Comparison of ENCODE assay signal across 20 cellular contexts in the genomic region with DNA sequence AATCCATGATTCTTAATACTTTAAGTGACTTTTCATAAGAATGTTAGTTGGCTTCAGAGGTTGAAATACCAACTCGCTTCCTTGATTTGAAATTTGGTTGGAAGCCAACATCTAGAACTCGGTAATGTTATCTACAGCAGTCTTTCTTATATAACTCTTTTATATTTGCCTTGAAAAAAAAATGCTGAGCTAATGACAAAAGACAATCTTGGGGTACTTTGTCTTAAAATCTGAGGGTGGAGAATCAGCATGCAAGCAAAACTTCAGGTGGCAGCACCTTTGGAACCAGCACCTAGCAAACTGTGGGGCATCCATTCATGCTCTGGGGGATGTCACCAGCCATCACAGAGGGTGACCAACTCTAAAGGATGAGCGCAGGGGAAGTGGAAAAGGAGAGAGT.
A peak's percentile ranks its signal among the peaks of the same experiment; 100 is the strongest.
DNase-seq lines count a peak whose midpoint lies in the region; ATAC-seq, FAIRE-seq and TF ChIP-seq lines count a peak whose summit lies in the region.
"Had no signal": no experiment of that assay in that cellular context is flagged by ENCODE, and none has a peak within 500 bp of the region (broad histone marks: within the 10 kb centered on the region; RNA-seq: fewer than 3 reads in every experiment).

No MANE protein-coding gene starts in this region.

- TF ChIP-seq POLR2A in A549 (IDR thresholded peaks at IDR 0.05; ENCODE audit: low read length) (no peak), IMR-90 (IDR thresholded peaks at IDR 0.05; ENCODE audit: low read depth, low read length) (no peak), K562 (conservative IDR thresholded peaks at IDR 0.05) (no peak)

- in situ Hi-C loops in IMR-90 (cut with MboI; ENCODE audit: low sequenced_read_pairs), result no loop called here
- in situ Hi-C loops in K562 (cut with MboI), result no loop called here

- no peak for TF ChIP-seq RAD21 in A549 (conservative IDR thresholded peaks at IDR 0.05 in 1 of 2, IDR thresholded peaks at IDR 0.05 in 1 of 2)
- TF ChIP-seq RAD21 in IMR-90 (IDR thresholded peaks at IDR 0.05; ENCODE audit: low read length), result no peak
- TF ChIP-seq RAD21 in K562 (CRISPR knock-in tag; conservative IDR thresholded peaks at IDR 0.05 in 1 of 2, IDR thresholded peaks at IDR 0.05 in 1 of 2), result no peak

- no peak overlapping the region for H3K18ac ChIP-seq in IMR-90 (ENCODE audit: low read depth, low read length)

- H3K36me3 ChIP-seq in IMR-90 (ENCODE audit: control insufficient read depth, insufficient read depth, low read length), result no peaks in the 10 kb centered on the region
- H3K36me3 ChIP-seq in K562 (ENCODE audit: control insufficient read depth, insufficient read depth, low read length), result no peaks in the 10 kb centered on the region
- H3K36me3 ChIP-seq: BLaER1 treated with 17β-estradiol and CSF1 and Interleukin-3, amounts not matched to agents 10 nM and 100 nM had no signal

- TF ChIP-seq EP300 in A549 (IDR thresholded peaks at IDR 0.05), result no peak
- no peak for TF ChIP-seq EP300 in K562 (IDR thresholded peaks at IDR 0.05; ENCODE audit: low read length)

- peaks cover 8% of the 10 kb centered on the region; the same call in 2 of the 3 replicates for H3K9me3 ChIP-seq in A549
- peaks cover 7% of the 10 kb centered on the region for H3K9me3 ChIP-seq in IMR-90 (ENCODE audit: control insufficient read depth, insufficient read depth, low read length)
- no peaks in the 10 kb centered on the region for H3K9me3 ChIP-seq in K562 (replicated peaks; ENCODE audit: control insufficient read depth, insufficient read depth, low read depth, low read length)
- H3K9me3 ChIP-seq: Caco-2 had no signal

- H2BK15ac ChIP-seq in IMR-90 (ENCODE audit: low read depth, low read length), result no peak overlapping the region

- TF ChIP-seq CTCF in A549 (IDR thresholded peaks at IDR 0.05), result no peak
- TF ChIP-seq CTCF in IMR-90 (conservative IDR thresholded peaks at IDR 0.05; ENCODE audit: low read depth, low read length), result no peak
- no peak for TF ChIP-seq CTCF in K562 (IDR thresholded peaks at IDR 0.05 in 2 of 3, conservative IDR thresholded peaks at IDR 0.05 in 1 of 3; ENCODE audit: insufficient read depth in 2 of 3, low read depth in 1 of 3, low read length in 3 of 3)

- FAIRE-seq in A549 (lab: Jason Lieb, UNC) (no peak), K562 (lab: Jason Lieb, UNC) (no peak)
- FAIRE-seq: A204.1, D721Med, G401.6, GM12891 had no signal

- no peaks in the 10 kb centered on the region for H3K79me2 ChIP-seq in K562 (ENCODE audit: control insufficient read depth, insufficient read depth, low read length)

- no peak overlapping the region for H3K4ac ChIP-seq in IMR-90 (ENCODE audit: low read depth, low read length)

- no peaks in the 10 kb centered on the region for H3K27me3 ChIP-seq in IMR-90 (ENCODE audit: control insufficient read depth, insufficient read depth, low read length)
- no peaks in the 10 kb centered on the region for H3K27me3 ChIP-seq in K562 (ENCODE audit: control insufficient read depth in 2 of 2, insufficient read depth in 2 of 2, low read length in 2 of 2)
- H3K27me3 ChIP-seq: BLaER1 treated with 17β-estradiol and CSF1 and Interleukin-3, amounts not matched to agents 10 nM and 100 nM had no signal

- H2AK5ac ChIP-seq in IMR-90 (ENCODE audit: low read depth, low read length), result no peak overlapping the region

- peaks cover 29 to 31% of the 10 kb centered on the region in 2 experiments for H3K79me1 ChIP-seq in IMR-90 (ENCODE audit: low read depth in 1 of 2, low read length in 2 of 2)

- no peak for DNase-seq in A549 (ENCODE audit: low read depth in 1 of 2, low spot score in 1 of 2)
- no peak for DNase-seq in IMR-90
- no peak for DNase-seq in K562 (ENCODE audit: extremely low read depth in 1 of 4, low spot score in 3 of 4)
- DNase-seq in Kasumi-1 (lab: John Stamatoyannopoulos, UW), result no peak
- no peak for DNase-seq in Right ventricle myocardium superior
- DNase-seq: 8988T; AML-193; Caco-2; Calu3; CD4-positive, alpha-beta T cell; CD8-positive, alpha-beta T cell; DMS79 treated with DMSO at 0.1 percent for 48 hours; GF-D8 had no signal

- CTCF ChIA-PET in A549 (lab: Yijun Ruan, JAX), result interaction anchor here (1.4 kb wide), 1 partner anchor 147 kb away, joined by 3 read pairs; no protein-coding TSS in a partner anchor
- CTCF ChIA-PET in IMR-90 (lab: Yijun Ruan, JAX), result no interaction called here
- CTCF ChIA-PET in K562 (lab: Yijun Ruan, JAX; ENCODE audit: low intra/inter-chr PET ratio), result no interaction called here

- H2AFZ ChIP-seq in IMR-90 (replicated peaks; ENCODE audit: low read length, poor library complexity), result no peak overlapping the region
- H2AFZ ChIP-seq in K562 (ENCODE audit: low read depth, low read length), result no peak overlapping the region

- no peak overlapping the region for H3K9ac ChIP-seq in IMR-90 (ENCODE audit: low read depth, low read length)
- no peak overlapping the region for H3K9ac ChIP-seq in K562 (ENCODE audit: insufficient read depth in 1 of 2, low read depth in 2 of 2, low read length in 2 of 2)
- H3K9ac ChIP-seq: BLaER1 treated with 17β-estradiol and CSF1 and Interleukin-3, amounts not matched to agents 10 nM and 100 nM had no signal

- no peak overlapping the region for H3K27ac ChIP-seq in A549
- no peak overlapping the region for H3K27ac ChIP-seq in IMR-90 (ENCODE audit: insufficient read depth, low read length)
- H3K27ac ChIP-seq in K562 (ENCODE audit: extremely low read depth, low read depth, low read length), result no peak overlapping the region
- H3K27ac ChIP-seq: BLaER1 treated with 17β-estradiol and CSF1 and Interleukin-3, amounts not matched to agents 10 nM and 100 nM; C4-2B had no signal

- 95% methylated on average over 3 of the region's 3 CpGs for WGBS in A549 (ENCODE audit: missing lambda C conversion rate)
- no CpG with 5 or more reads among the region's 3 CpGs for WGBS in IMR-90 (ENCODE audit: extremely low coverage in 2 of 2, insufficient read length in 1 of 2), 2 experiments
- 2% methylated on average over 3 of the region's 3 CpGs for WGBS in K562 (ENCODE audit: insufficient coverage, low coverage, missing lambda C conversion rate)

- BruUV-seq in IMR-90 (replicated peaks; lab: Mats Ljungman, UMichigan) (no TSS peak), K562 (replicated peaks; lab: Mats Ljungman, UMichigan) (no TSS peak)

- H3K9me1 ChIP-seq in IMR-90 (ENCODE audit: insufficient read depth, low read length) (no peaks in the 10 kb centered on the region; the same call in 1 of the 2 replicates), K562 (ENCODE audit: control insufficient read depth, insufficient read depth, low read length) (no peaks in the 10 kb centered on the region)

- ATAC-seq in A549 (no peak), IMR-90 (ENCODE audit: low read depth) (no peak), K562 (no peak), Right ventricle myocardium superior (ENCODE audit: poor library complexity) (no peak), GM18867 (IDR thresholded peaks at IDR 0.05; ENCODE audit: unreplicated experiment) (no peak)
- ATAC-seq: CD8-positive, alpha-beta T cell had no signal

- POLR2A ChIA-PET in A549 (lab: Yijun Ruan, JAX), result no interaction called here
- POLR2A ChIA-PET in IMR-90 (lab: Charles Lee; ENCODE audit: unreplicated experiment), result no interaction called here
- POLR2A ChIA-PET in K562 (lab: Yijun Ruan, JAX), result no interaction called here

- no peak overlapping the region for H2BK5ac ChIP-seq in IMR-90 (ENCODE audit: low read depth, low read length, poor library complexity, severe bottlenecking)

- H2BK20ac ChIP-seq in IMR-90 (ENCODE audit: low read depth, low read length), result no peak overlapping the region

- H3K4me3 ChIP-seq in A549 (no peak overlapping the region), IMR-90 (ENCODE audit: insufficient read depth, low read depth, low read length) (no peak overlapping the region), K562 (no peak overlapping the region)
- H3K4me3 ChIP-seq: BLaER1 treated with 17β-estradiol and CSF1 and Interleukin-3, amounts not matched to agents 10 nM and 100 nM had no signal

- H4K5ac ChIP-seq in IMR-90 (ENCODE audit: low read depth, low read length), result no peak overlapping the region

- H2AK9ac ChIP-seq in IMR-90 (replicated peaks; ENCODE audit: low read depth, low read length, poor library complexity), result no peak overlapping the region

- intact Hi-C loops in IMR-90 (cut with micrococcal nuclease) (no loop called here), K562 (cut with micrococcal nuclease) (no loop called here), Right ventricle myocardium superior (cut with DNase I) (no loop called here)

- no peaks in the 10 kb centered on the region for H4K20me1 ChIP-seq in IMR-90 (ENCODE audit: insufficient read depth, low read length)
- H4K20me1 ChIP-seq in K562 (replicated peaks; ENCODE audit: control insufficient read depth, insufficient read depth, low read length), result no peaks in the 10 kb centered on the region
- H4K20me1 ChIP-seq: BLaER1 treated with 17β-estradiol and CSF1 and Interleukin-3, amounts not matched to agents 10 nM and 100 nM had no signal

- H3K4me1 ChIP-seq in A549, result peaks cover 29% of the 10 kb centered on the region; the same call in 1 of the 3 replicates
- H3K4me1 ChIP-seq in IMR-90 (ENCODE audit: control insufficient read depth, insufficient read depth, low read length), result peaks cover 4% of the 10 kb centered on the region; the same call in 1 of the 2 replicates
- H3K4me1 ChIP-seq in K562 (replicated peaks in 1 of 2; ENCODE audit: control insufficient read depth in 2 of 2, insufficient read depth in 2 of 2, low read length in 2 of 2), result no peaks in the 10 kb centered on the region
- H3K4me1 ChIP-seq: BLaER1 treated with 17β-estradiol and CSF1 and Interleukin-3, amounts not matched to agents 10 nM and 100 nM; Caco-2 had no signal

- no peak overlapping the region for H4K8ac ChIP-seq in IMR-90 (ENCODE audit: low read depth in 2 of 2, low read length in 2 of 2)

- H3K23ac ChIP-seq in IMR-90 (ENCODE audit: low read depth, low read length), result no peak overlapping the region

- H3K4me2 ChIP-seq in A549, result no peak overlapping the region
- no peak overlapping the region for H3K4me2 ChIP-seq in IMR-90 (ENCODE audit: low read depth, low read length)
- H3K4me2 ChIP-seq in K562 (ENCODE audit: insufficient read depth, low read length), result no peak overlapping the region
- H3K4me2 ChIP-seq: BLaER1 treated with 17β-estradiol and CSF1 and Interleukin-3, amounts not matched to agents 10 nM and 100 nM had no signal

- H3K14ac ChIP-seq in IMR-90 (replicated peaks; ENCODE audit: low read depth, low read length), result no peak overlapping the region

- H3K56ac ChIP-seq in IMR-90 (ENCODE audit: extremely low read depth, insufficient read depth, low read length), result no peak overlapping the region

- H4K91ac ChIP-seq in IMR-90 (ENCODE audit: insufficient read depth, low read depth, low read length), result no peak overlapping the region

- dilution Hi-C loops in IMR-90 (cut with HindIII; ENCODE audit: low sequenced_read_pairs, unreplicated experiment), result no loop called here

- H2BK120ac ChIP-seq in IMR-90 (ENCODE audit: low read depth, low read length), result no peak overlapping the region

TF ChIP-seq in A549, 52 proteins besides CTCF, POLR2A, EP300 and RAD21 (continues in another document):
- no peak for TF ChIP-seq HOXB5 (CRISPR knock-in tag; IDR thresholded peaks at IDR 0.05)
- TF ChIP-seq MAFK (IDR thresholded peaks at IDR 0.05; ENCODE audit: partially characterized antibody), result peak; percentile 70

TF ChIP-seq in IMR-90, 13 proteins besides CTCF, POLR2A, EP300 and RAD21 (continues in another document):
- TF ChIP-seq CEBPB (IDR thresholded peaks at IDR 0.05; ENCODE audit: low read depth, low read length), result no peak

TF ChIP-seq in K562, 482 proteins besides CTCF, POLR2A, EP300 and RAD21 (continues in another document):
- TF ChIP-seq MAFF (IDR thresholded peaks at IDR 0.05; ENCODE audit: low read length), result 0 out of 2 replicates have a peak, but pooled peaks have one; percentile 12

Comparison
In these comparisons a context has a peak if more than half of its experiments do, and no peak if none do; other contexts are left out.
1. Of the 35 proteins assayed by ChIP-seq in both K562 and A549: peak only in K562: none; only in A549: MAFK; in both: none; in neither: 34.